20 cellular contexts compared by ENCODE assay signal in genomic region chr19:5932146-5932545, GRCh38.
"Had no signal": no experiment of that assay in that cellular context is flagged by ENCODE, and none has a peak within 500 bp of the region (broad histone marks: within the 10 kb centered on the region; RNA-seq: fewer than 3 reads in every experiment).

No MANE protein-coding gene starts in this region.

- H3K27ac ChIP-seq: brain microvascular endothelial cell, coronary artery, lower lobe of right lung, neural progenitor cell, ovary, spleen, tibial artery, vagina had no signal

- ATAC-seq: activated CD8-positive, alpha-beta T cell treated with anti-CD3 and anti-CD28 coated beads for 36 hours; activated T-helper 17 cell treated with anti-CD3 and anti-CD28 coated beads, Interleukin-2, amount 50 U/mL, for 72 hours; gastroesophageal sphincter; left cardiac atrium; stimulated activated memory B cell treated with anti-CD40 and anti-IgM and Interleukin-4, amounts not matched to agents 10 μg/mL and 1 μg/mL and 100 μg/mL, for 72 hours had no signal

- H3K9me3 ChIP-seq: esophagus muscularis mucosa, gastroesophageal sphincter, lower lobe of right lung, ovary, spleen, tibial artery, vagina had no signal

- DNase-seq: activated CD4-positive, alpha-beta T cell treated with anti-CD3 and anti-CD28 coated beads, Interleukin-2, amount 10 ng/mL, durations not matched to agents 24 days and 14 days; activated CD8-positive, alpha-beta T cell treated with anti-CD3 and anti-CD28 coated beads for 36 hours; activated naive CD4-positive, alpha-beta T cell; activated naive CD8-positive, alpha-beta T cell treated with anti-CD3 and anti-CD28 coated beads, Interleukin-2, amount 10 ng/mL, durations not matched to agents 7 days and 5 days; activated T-cell treated with anti-CD3 and anti-CD28 coated beads, Interleukin-2, amount 50 U/mL, for 1 hour; brain microvascular endothelial cell; left cardiac atrium; lower lobe of right lung; ovary; spleen; stimulated activated CD4-positive, alpha-beta T cell treated with anti-CD3 and anti-CD28 coated beads, Interleukin-4, amount 100 ng/mL, for 4 hours; T1000; tibial artery had no signal

- H3K36me3 ChIP-seq: neural progenitor cell, ovary had no signal

- H3K4me1 ChIP-seq: neural progenitor cell had no signal

- H3K27me3 ChIP-seq: brain microvascular endothelial cell, esophagus muscularis mucosa, gastroesophageal sphincter, neural progenitor cell, ovary, spleen, tibial artery, vagina had no signal

- H3K4me3 ChIP-seq: coronary artery, esophagus muscularis mucosa, gastroesophageal sphincter, lower lobe of right lung, neural progenitor cell, ovary, spleen, tibial artery, vagina had no signal
